ENCODE assay signal across 8 cellular contexts in genomic region chr9:100426532-100427365, GRCh38. TPM values are rescaled to one million over a fixed set of nuclear protein-coding genes. Genes with fewer than 3 reads are reported as not detected.
DNase-seq lines count a peak whose midpoint lies in the region; ATAC-seq and FAIRE-seq lines count a peak whose summit lies in the region.

TSS of gene MSANTD3 (plus strand) at chr9:100427143. CDS start at chr9:100441939, 14,796 bp downstream.

- H3K27ac Mint-ChIP-seq in activated T-cell treated with anti-CD3 and anti-CD28 coated beads, Interleukin-2, amount 50 U/mL, for 24 hours = peak within 1 kb of the TSS; percentile 92
- H3K27ac Mint-ChIP-seq in stimulated activated effector memory CD8-positive, alpha-beta T cell treated with anti-CD3 and anti-CD28 coated beads, Interleukin-12 subunit alpha, Interleukin-12 subunit beta, amount 100 ng/mL, for 72 hours = peak within 1 kb of the TSS; percentile 98

- ATAC-seq in HG03432 (IDR thresholded peaks at IDR 0.05; ENCODE audit: unreplicated experiment) = peak; percentile 85
- peak; percentile 88 for ATAC-seq in stimulated activated effector memory CD8-positive, alpha-beta T cell treated with anti-CD3 and anti-CD28 coated beads, Interleukin-12 subunit alpha, Interleukin-12 subunit beta, amount 100 ng/mL, for 72 hours

- no peaks in the 10 kb centered on the region for H3K27me3 ChIP-seq in esophagus (ENCODE audit: control insufficient read depth in 1 of 2, insufficient read depth in 2 of 2, low read length in 2 of 2)
- H3K27me3 ChIP-seq in mucosa of stomach (ENCODE audit: control insufficient read depth, insufficient read depth, low read length) = no peaks in the 10 kb centered on the region

- H3K36me3 Mint-ChIP-seq in activated T-cell treated with anti-CD3 and anti-CD28 coated beads, Interleukin-2, amount 50 U/mL, for 24 hours (ENCODE audit: low read depth) = peaks cover 4% of the 10 kb centered on the region
- peaks cover 14% of the 10 kb centered on the region for H3K36me3 Mint-ChIP-seq in stimulated activated effector memory CD8-positive, alpha-beta T cell treated with anti-CD3 and anti-CD28 coated beads, Interleukin-12 subunit alpha, Interleukin-12 subunit beta, amount 100 ng/mL, for 72 hours

- peak within 1 kb of the TSS; percentile 87 for H3K4me3 Mint-ChIP-seq in activated T-cell treated with anti-CD3 and anti-CD28 coated beads, Interleukin-2, amount 50 U/mL, for 24 hours
- peak within 1 kb of the TSS; percentile 93 for H3K4me3 Mint-ChIP-seq in stimulated activated effector memory CD8-positive, alpha-beta T cell treated with anti-CD3 and anti-CD28 coated beads, Interleukin-12 subunit alpha, Interleukin-12 subunit beta, amount 100 ng/mL, for 72 hours

- H3K9me3 ChIP-seq in esophagus (ENCODE audit: control insufficient read depth in 2 of 2, insufficient read depth in 1 of 2, low read depth in 1 of 2, low read length in 1 of 2) = no peaks in the 10 kb centered on the region
- H3K9me3 ChIP-seq in mucosa of stomach (ENCODE audit: control insufficient read depth, low read length) = no peaks in the 10 kb centered on the region

- DNase-seq in C1 segment of cervical spinal cord (lab: John Stamatoyannopoulos, UW) (peak in 12 of 14 donors; percentile 18 to 74 (median 56)), GM19239 (ENCODE audit: insufficient read length, low spot score) (peak; percentile 88), NOMO-1 (lab: John Stamatoyannopoulos, UW; ENCODE audit: unreplicated experiment in 2 of 2) (peak; percentile 35 to 60)
- DNase-seq in activated T-cell treated with anti-CD3 and anti-CD28 coated beads, Interleukin-2, amount 50 U/mL, for 24 hours = peak; percentile 71
- peak; percentile 40 to 74 for DNase-seq in stimulated activated effector memory CD8-positive, alpha-beta T cell treated with anti-CD3 and anti-CD28 coated beads, Interleukin-12 subunit alpha, Interleukin-12 subunit beta, amount 100 ng/mL, for 72 hours (ENCODE audit: low spot score in 2 of 2)

- no peaks in the 10 kb centered on the region for H3K36me3 ChIP-seq in esophagus (ENCODE audit: control insufficient read depth in 2 of 2, insufficient read depth in 2 of 2, low read length in 1 of 2)
- H3K36me3 ChIP-seq in mucosa of stomach (ENCODE audit: control insufficient read depth, insufficient read depth, low read length) = no peaks in the 10 kb centered on the region

- peak within 1 kb of the TSS; percentile 84 for H3K9ac ChIP-seq in mucosa of stomach (ENCODE audit: low read length)

- H3K4me1 ChIP-seq in esophagus (ENCODE audit: control insufficient read depth in 2 of 2, insufficient read depth in 2 of 2, low read length in 1 of 2) = peaks cover 0 to 7% of the 10 kb centered on the region in 2 donors
- H3K4me1 ChIP-seq in mucosa of stomach (ENCODE audit: control insufficient read depth, insufficient read depth, low read length) = peaks cover 20% of the 10 kb centered on the region

- H3K4me1 Mint-ChIP-seq in activated T-cell treated with anti-CD3 and anti-CD28 coated beads, Interleukin-2, amount 50 U/mL, for 24 hours (ENCODE audit: low read depth) = peaks cover 34% of the 10 kb centered on the region
- H3K4me1 Mint-ChIP-seq in stimulated activated effector memory CD8-positive, alpha-beta T cell treated with anti-CD3 and anti-CD28 coated beads, Interleukin-12 subunit alpha, Interleukin-12 subunit beta, amount 100 ng/mL, for 72 hours = peaks cover 39% of the 10 kb centered on the region

- H3K4me3 ChIP-seq in esophagus (ENCODE audit: low read depth in 1 of 2, low read length in 2 of 2) (peak within 1 kb of the TSS; percentile 77 to 97), mucosa of stomach (ENCODE audit: low read length) (peak within 1 kb of the TSS; percentile 84)

- no peaks in the 10 kb centered on the region for H3K9me3 Mint-ChIP-seq in activated T-cell treated with anti-CD3 and anti-CD28 coated beads, Interleukin-2, amount 50 U/mL, for 24 hours
- H3K9me3 Mint-ChIP-seq in stimulated activated effector memory CD8-positive, alpha-beta T cell treated with anti-CD3 and anti-CD28 coated beads, Interleukin-12 subunit alpha, Interleukin-12 subunit beta, amount 100 ng/mL, for 72 hours = no peaks in the 10 kb centered on the region

- peak within 1 kb of the TSS; percentile 88 to 97 for H3K27ac ChIP-seq in esophagus (ENCODE audit: low read depth in 2 of 2, low read length in 1 of 2)

- FAIRE-seq in GM19239 (lab: Jason Lieb, UNC) = no peak

- 0% methylated on average over 34 to 80 of the region's 80 CpGs for WGBS in esophagus, 2 donors

- H3K27me3 Mint-ChIP-seq in activated T-cell treated with anti-CD3 and anti-CD28 coated beads, Interleukin-2, amount 50 U/mL, for 24 hours = peaks cover 2% of the 10 kb centered on the region

RNA-seq across cellular contexts. Expression of gene MSANTD3, which starts in this region (rescaled TPM):
- polyA plus RNA-seq in esophagus = 1 to 10 TPM; 8.5 to 9.1 TPM

Comparison
In these comparisons a context has a peak if more than half of its experiments do, and no peak if none do; other contexts are left out.
1. Peak in every context shown above with its lines: DNase-seq, ATAC-seq, H3K4me3 ChIP-seq and H3K27ac ChIP-seq.